1 cellular context compared by ENCODE assay signal in the genomic region with DNA sequence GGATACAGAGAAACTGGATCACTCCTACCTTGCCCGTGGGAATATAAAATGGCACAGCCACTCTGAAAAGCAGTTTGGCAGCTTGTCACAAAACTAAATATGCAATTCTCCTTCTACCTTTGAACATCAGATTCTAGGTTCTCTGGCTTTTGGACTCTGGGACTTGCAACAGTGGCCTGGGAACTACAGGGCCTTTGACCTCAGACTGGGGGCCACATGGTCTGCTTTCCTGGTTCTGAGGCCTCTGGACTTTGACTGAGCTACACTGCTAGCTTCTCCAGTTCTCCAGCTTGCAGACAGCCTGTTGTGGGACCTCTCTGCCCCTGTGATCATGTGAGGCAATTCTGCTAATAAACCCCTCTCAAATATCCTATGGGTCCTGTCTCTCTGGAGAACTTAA.
TF ChIP-seq lines count a peak whose summit lies in the region.

No MANE protein-coding gene starts in this region.

TF ChIP-seq in liver, 16 proteins besides CTCF, POLR2A, EP300 and RAD21 (continued from another document):
- TF ChIP-seq, protein P1, sequence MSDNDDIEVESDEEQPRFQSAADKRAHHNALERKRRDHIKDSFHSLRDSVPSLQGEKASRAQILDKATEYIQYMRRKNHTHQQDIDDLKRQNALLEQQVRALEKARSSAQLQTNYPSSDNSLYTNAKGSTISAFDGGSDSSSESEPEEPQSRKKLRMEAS (IDR thresholded peaks at IDR 0.05): peak; percentile 94
- TF ChIP-seq HNF4A (conservative IDR thresholded peaks at IDR 0.05) (peak; percentile 100), HNF4G (IDR thresholded peaks at IDR 0.05) (peak; percentile 98), NR2F2 (IDR thresholded peaks at IDR 0.05) (peak; percentile 81), YY1 (IDR thresholded peaks at IDR 0.05) (peak; percentile 81), SP1 (IDR thresholded peaks at IDR 0.05) (peak; percentile 88), EGR1 (IDR thresholded peaks at IDR 0.05; ENCODE audit: low read depth in 2 of 2) (peak in 1 of 2 donors; percentile 36)
- TF ChIP-seq, protein P2, sequence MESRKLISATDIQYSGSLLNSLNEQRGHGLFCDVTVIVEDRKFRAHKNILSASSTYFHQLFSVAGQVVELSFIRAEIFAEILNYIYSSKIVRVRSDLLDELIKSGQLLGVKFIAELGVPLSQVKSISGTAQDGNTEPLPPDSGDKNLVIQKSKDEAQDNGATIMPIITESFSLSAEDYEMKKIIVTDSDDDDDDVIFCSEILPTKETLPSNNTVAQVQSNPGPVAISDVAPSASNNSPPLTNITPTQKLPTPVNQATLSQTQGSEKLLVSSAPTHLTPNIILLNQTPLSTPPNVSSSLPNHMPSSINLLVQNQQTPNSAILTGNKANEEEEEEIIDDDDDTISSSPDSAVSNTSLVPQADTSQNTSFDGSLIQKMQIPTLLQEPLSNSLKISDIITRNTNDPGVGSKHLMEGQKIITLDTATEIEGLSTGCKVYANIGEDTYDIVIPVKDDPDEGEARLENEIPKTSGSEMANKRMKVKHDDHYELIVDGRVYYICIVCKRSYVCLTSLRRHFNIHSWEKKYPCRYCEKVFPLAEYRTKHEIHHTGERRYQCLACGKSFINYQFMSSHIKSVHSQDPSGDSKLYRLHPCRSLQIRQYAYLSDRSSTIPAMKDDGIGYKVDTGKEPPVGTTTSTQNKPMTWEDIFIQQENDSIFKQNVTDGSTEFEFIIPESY (IDR thresholded peaks at IDR 0.05): peak; percentile 82
